ENCODE assay signal across 9 cellular contexts in genomic region chr11:131386408-131386807, GRCh38.
"Had no signal": no experiment of that assay in that cellular context is flagged by ENCODE, and none has a peak within 500 bp of the region (broad histone marks: within the 10 kb centered on the region; RNA-seq: fewer than 3 reads in every experiment).

No MANE protein-coding gene starts in this region.

- ATAC-seq: GM23338, HCT116 had no signal

- H3K9me3 ChIP-seq: HAP-1 had no signal

- H3K9me3 Mint-ChIP-seq: GM23338, H9, HFFc6 had no signal

- H3K27ac ChIP-seq: GM23248 had no signal

- H3K4me1 ChIP-seq: HAP-1 had no signal

- H3K4me3 Mint-ChIP-seq: GM23338, H9, HFFc6 had no signal

- H3K4me3 ChIP-seq: GM23248, GM23338, HAP-1 had no signal

- DNase-seq: GM23248, GOT3, H7, H9, HCEC 1CT, HFFc6 had no signal

- H3K27ac Mint-ChIP-seq: GM23338, H9, HFFc6 had no signal

- H2AFZ ChIP-seq: GM23248, GM23338 had no signal

- H3K4me2 ChIP-seq: GM23338 had no signal

- H3K36me3 ChIP-seq: HAP-1 had no signal
